8 cellular contexts compared by ENCODE assay signal in the genomic region with DNA sequence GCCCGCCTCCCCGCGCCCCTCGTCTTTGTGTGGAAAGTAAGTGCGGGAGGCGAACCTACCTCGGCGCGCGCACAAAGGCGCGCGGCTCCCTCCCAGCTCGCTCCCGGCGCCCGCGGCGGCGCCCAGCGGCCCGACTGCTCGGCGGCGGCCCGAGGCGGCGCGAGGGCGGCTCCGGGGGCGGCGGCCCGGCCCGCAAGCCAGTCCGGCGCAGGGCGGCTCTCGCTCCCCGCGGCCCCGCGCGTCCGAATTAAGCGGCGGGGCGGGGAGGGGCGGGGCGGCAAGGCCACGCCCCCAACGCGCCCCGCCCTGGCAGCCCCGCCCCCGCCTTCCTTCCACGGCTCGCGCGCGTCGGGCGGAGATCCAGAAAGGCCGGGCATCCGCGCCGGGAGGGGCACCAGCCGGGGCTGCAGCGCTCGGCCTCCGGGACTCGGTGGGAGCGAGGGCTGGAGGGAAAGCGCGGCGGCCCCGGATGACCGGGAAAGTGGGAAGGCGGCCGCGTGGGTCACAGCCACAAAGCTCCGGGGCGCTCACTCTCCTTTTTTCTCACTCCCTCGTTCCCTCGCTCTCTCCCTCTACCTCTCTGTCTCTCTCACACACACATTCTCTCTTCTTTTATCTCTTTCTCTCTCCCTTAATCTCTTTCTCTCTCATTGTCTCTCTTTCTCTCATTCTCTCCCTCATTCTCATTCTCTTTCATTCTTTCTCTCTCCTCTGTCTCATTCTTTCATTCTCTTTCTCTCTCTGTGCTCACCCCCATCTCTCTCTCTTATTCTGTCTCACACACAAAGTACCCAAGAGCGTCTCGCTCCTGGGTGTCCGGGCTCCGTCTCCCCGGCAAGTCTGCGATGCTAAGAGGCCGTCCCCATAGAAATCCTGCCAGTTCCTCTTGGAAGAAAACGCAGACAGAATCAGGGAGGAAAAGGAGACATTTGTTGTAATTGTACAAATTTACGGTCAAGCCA.
DNase-seq lines count a peak whose midpoint lies in the region; ATAC-seq, FAIRE-seq and TF ChIP-seq lines count a peak whose summit lies in the region.

No MANE protein-coding gene starts in this region.

- peaks cover 0 to 25% of the 10 kb centered on the region in 2 experiments; a peak in 2 of 4 replicates for H3K79me2 ChIP-seq in H1 (ENCODE audit: control insufficient read depth in 1 of 2, insufficient read depth in 2 of 2, low read length in 2 of 2)
- H3K79me2 ChIP-seq in mesendoderm (ENCODE audit: control insufficient read depth, insufficient read depth, low read length): peaks cover 3% of the 10 kb centered on the region

- WGBS in H1 (ENCODE audit: extremely low coverage in 1 of 2, insufficient coverage in 1 of 2, insufficient read length in 1 of 2, insufficient replicate concordance in 2 of 2, low coverage in 1 of 2, low lambda C conversion rate in 2 of 2, missing lambda C conversion rate in 1 of 2), 2 experiments: 18% methylated on average over 16 of the region's 94 CpGs; no CpG with 5 or more reads in 1 of the 2 experiments
- no CpG with 5 or more reads among the region's 94 CpGs for WGBS in mesendoderm (ENCODE audit: extremely low coverage, insufficient coverage, low lambda C conversion rate)

- H3K36me3 ChIP-seq in H1 (ENCODE audit: control insufficient read depth in 2 of 4, insufficient read depth in 4 of 4, low read length in 3 of 4) (peaks cover 0 to 5% (median 0%) of the 10 kb centered on the region in 4 experiments; a peak in 1 of 8 replicates), mesendoderm (ENCODE audit: control insufficient read depth, insufficient read depth, low read length) (no peaks in the 10 kb centered on the region)

- peak overlapping the region; percentile 9 to 98 (median 48); a peak in 5 of 7 replicates for H3K9ac ChIP-seq in H1 (replicated peaks in 1 of 4; ENCODE audit: extremely low read depth in 1 of 4, low read depth in 3 of 4, low read length in 3 of 4)
- H3K9ac ChIP-seq in mesendoderm (ENCODE audit: low read length): peak overlapping the region; percentile 59

- H3K4me1 ChIP-seq in H1 (replicated peaks in 1 of 4; ENCODE audit: control insufficient read depth in 3 of 4, insufficient read depth in 4 of 4, low read length in 3 of 4) (peaks cover 0 to 3% (median 2%) of the 10 kb centered on the region in 4 experiments; a peak in 5 of 7 replicates), mesendoderm (ENCODE audit: control insufficient read depth, low read depth, low read length) (peaks cover 4% of the 10 kb centered on the region)

- H4K5ac ChIP-seq in H1 (ENCODE audit: insufficient read length, low read depth, low read length) (no peak overlapping the region), mesendoderm (ENCODE audit: low read length) (no peak overlapping the region)

- H4K8ac ChIP-seq in H1 (ENCODE audit: extremely low read depth, insufficient read depth, low read length) (no peak overlapping the region; the same call in 1 of the 2 replicates), mesendoderm (ENCODE audit: low read depth, low read length) (no peak overlapping the region)

- peak; percentile 56 for ATAC-seq in GM18502 (IDR thresholded peaks at IDR 0.05; ENCODE audit: poor library complexity, unreplicated experiment)
- peak; percentile 40 for ATAC-seq in HG02973 (IDR thresholded peaks at IDR 0.05; ENCODE audit: unreplicated experiment)

- no peak overlapping the region for H2BK120ac ChIP-seq in H1 (replicated peaks; ENCODE audit: low read depth, low read length)
- H2BK120ac ChIP-seq in mesendoderm (ENCODE audit: low read depth, low read length): peak overlapping the region; percentile 66

- no peak for TF ChIP-seq CTCF in H1 (IDR thresholded peaks at IDR 0.05; ENCODE audit: control extremely low read depth in 1 of 3, insufficient read depth in 1 of 3, low read depth in 1 of 3, low read length in 3 of 3)

- H2BK20ac ChIP-seq in H1 (ENCODE audit: low read length): no peak overlapping the region

- POLR2A ChIA-PET in H1 (lab: Charles Lee; ENCODE audit: partially characterized antibody): interaction anchor here (0.6 to 1.2 kb wide), 3 partner anchors 52 to 234 kb away, joined by 3 to 5 read pairs (median 4); a partner anchor contains a TSS

- H4K20me1 ChIP-seq in H1 (replicated peaks in 1 of 2; ENCODE audit: control insufficient read depth in 1 of 2, insufficient read depth in 2 of 2, low read length in 2 of 2): peaks cover 2 to 5% of the 10 kb centered on the region in 2 experiments

- H2BK5ac ChIP-seq in H1 (ENCODE audit: low read depth, low read length) (no peak overlapping the region), mesendoderm (ENCODE audit: low read length) (no peak overlapping the region)

- no peak overlapping the region for H2AK5ac ChIP-seq in H1 (ENCODE audit: low read depth, low read length)
- no peak overlapping the region for H2AK5ac ChIP-seq in mesendoderm (ENCODE audit: low read length)

- CTCF ChIA-PET in H1 (lab: Charles Lee; ENCODE audit: partially characterized antibody): interaction anchor here (0.5 kb wide), 1 partner anchor 218 kb away, joined by 4 read pairs; no protein-coding TSS in a partner anchor

- TF ChIP-seq EP300 in H1 (IDR thresholded peaks at IDR 0.05; ENCODE audit: borderline replicate concordance in 1 of 2, low read depth in 2 of 2, low read length in 2 of 2): no peak

- H3K23ac ChIP-seq in H1 (ENCODE audit: insufficient read length) (no peak overlapping the region), mesendoderm (ENCODE audit: low read length) (no peak overlapping the region)

- peak overlapping the region; percentile 57 to 70 for H3K4me2 ChIP-seq in H1 (ENCODE audit: insufficient read depth in 1 of 2, low read depth in 2 of 2, low read length in 2 of 2)
- peak overlapping the region; percentile 45 for H3K4me2 ChIP-seq in mesendoderm (ENCODE audit: low read length)

- no peak overlapping the region for H2AFZ ChIP-seq in H1 (ENCODE audit: low read length)

- H3K27me3 ChIP-seq in H1 (replicated peaks in 1 of 4; ENCODE audit: control insufficient read depth in 3 of 4, extremely low read depth in 1 of 4, insufficient read depth in 3 of 4, low read length in 3 of 4) (peaks cover 0 to 7% (median 2%) of the 10 kb centered on the region in 4 experiments; a peak in 3 of 7 replicates), mesendoderm (ENCODE audit: insufficient read depth, low read length, poor library complexity) (no peaks in the 10 kb centered on the region)

- H4K91ac ChIP-seq in H1 (replicated peaks; ENCODE audit: insufficient read length, low read length): no peak overlapping the region

- no peak overlapping the region for H2BK12ac ChIP-seq in H1 (ENCODE audit: low read depth, low read length)

- peaks cover 5% of the 10 kb centered on the region; the same call in 1 of the 2 replicates for H3K23me2 ChIP-seq in H1 (ENCODE audit: low read depth, low read length)

- H3K56ac ChIP-seq in H1 (replicated peaks; ENCODE audit: insufficient read length, low read depth, low read length) (no peak overlapping the region), mesendoderm (ENCODE audit: low read length) (peak overlapping the region; percentile 81)

- no peaks in the 10 kb centered on the region for H3K9me3 ChIP-seq in H1 (ENCODE audit: insufficient read depth in 2 of 2, low read depth in 1 of 2, low read length in 1 of 2)

- H3K18ac ChIP-seq in H1 (ENCODE audit: extremely low read depth, low read length) (no peak overlapping the region), mesendoderm (ENCODE audit: low read length) (peak overlapping the region; percentile 94)

- peak in 1 of 2 experiments; percentile 39; a peak in 2 of 3 replicates for TF ChIP-seq POLR2A in H1 (IDR thresholded peaks at IDR 0.05; ENCODE audit: control extremely low read depth in 1 of 2, low read depth in 2 of 2, low read length in 2 of 2)

- peak; percentile 38 for DNase-seq in 8988T
- DNase-seq in NCI-H526 treated with DMSO at 0.1 percent for 48 hours (lab: John Stamatoyannopoulos, UW): peak; percentile 32
- DNase-seq in activated CD8-positive, alpha-beta memory T cell treated with anti-CD3 and anti-CD28 coated beads, Interleukin-2, amount 50 U/mL, for 4 hours: peak; percentile 74
- DNase-seq in H1 (ENCODE audit: low read depth in 1 of 2, low spot score in 2 of 2): peak in 1 of 2 experiments; percentile 67
- DNase-seq in mesendoderm: peak; percentile 62
- DNase-seq in stimulated activated CD8-positive, alpha-beta memory T cell treated with anti-CD3 and anti-CD28 coated beads, Interleukin-12 subunit alpha, Interleukin-12 subunit beta, amount 100 ng/mL, for 24 hours (ENCODE audit: extremely low read depth): peak; percentile 37

- H2BK15ac ChIP-seq in H1 (ENCODE audit: low read length) (no peak overlapping the region), mesendoderm (replicated peaks; ENCODE audit: low read depth) (no peak overlapping the region)

- H3K14ac ChIP-seq in H1 (ENCODE audit: insufficient read length): no peak overlapping the region

- TF ChIP-seq RAD21 in H1 (IDR thresholded peaks at IDR 0.05 in 1 of 2, conservative IDR thresholded peaks at IDR 0.05 in 1 of 2; ENCODE audit: low read depth in 2 of 2, low read length in 2 of 2): no peak

- H3K4me3 ChIP-seq in H1 (ENCODE audit: extremely low read depth in 1 of 4, insufficient read depth in 2 of 4, low read depth in 3 of 4, low read length in 4 of 4): peak overlapping the region; percentile 46 to 69 (median 54)
- H3K4me3 ChIP-seq in mesendoderm (ENCODE audit: low read length): peak overlapping the region; percentile 40

- FAIRE-seq in H1 (lab: Jason Lieb, UNC): no peak

- peaks cover 2% of the 10 kb centered on the region; the same call in 1 of the 2 replicates for H3K79me1 ChIP-seq in H1 (ENCODE audit: low read depth, low read length)
- peaks cover 7% of the 10 kb centered on the region for H3K79me1 ChIP-seq in mesendoderm (ENCODE audit: low read length)

- H3K27ac ChIP-seq in H1 (ENCODE audit: low read depth, low read length) (no peak overlapping the region), mesendoderm (ENCODE audit: low read depth, low read length) (no peak overlapping the region)

- H3K4ac ChIP-seq in H1 (replicated peaks; ENCODE audit: insufficient read length, low read depth, low read length): no peak overlapping the region
- H3K4ac ChIP-seq in mesendoderm (ENCODE audit: low read depth, low read length): peak overlapping the region; percentile 88

TF ChIP-seq in H1, 55 proteins besides CTCF, POLR2A, EP300 and RAD21 (continues in another document):
- TF ChIP-seq TAF1 (IDR thresholded peaks at IDR 0.05; ENCODE audit: low read depth, low read length) (peak; percentile 58; the same call in 1 of the 2 replicates), BACH1 (IDR thresholded peaks at IDR 0.05; ENCODE audit: low read length) (peak; percentile 60; the same call in 1 of the 2 replicates)
